In the genomic region with DNA sequence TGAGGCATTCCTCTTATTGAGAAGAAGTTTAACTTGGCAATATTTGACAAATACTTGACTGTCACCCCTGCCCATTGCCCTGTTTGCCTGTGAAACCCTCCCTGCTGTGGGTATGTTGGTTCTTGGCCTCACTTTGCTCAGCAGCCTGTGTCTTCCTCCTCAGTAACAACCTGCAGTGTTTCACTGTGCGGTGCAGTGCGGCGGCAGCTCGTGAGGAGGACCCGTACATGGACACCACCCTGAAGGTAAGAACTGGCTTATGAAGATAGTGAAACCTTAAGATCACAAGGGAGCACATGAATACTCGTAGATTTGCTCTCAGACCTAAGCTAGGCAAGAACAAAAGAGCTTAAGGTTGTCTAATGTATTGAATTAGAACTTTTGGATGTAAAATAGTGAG, we compare ENCODE assay signal across 30 cellular contexts.
"Had no signal": no experiment of that assay in that cellular context is flagged by ENCODE, and none has a peak within 500 bp of the region (broad histone marks: within the 10 kb centered on the region; RNA-seq: fewer than 3 reads in every experiment).

No MANE protein-coding gene starts in this region.

- H3K27me3 ChIP-seq: dorsolateral prefrontal cortex, gastrocnemius medialis, heart left ventricle, hepatocyte, neural progenitor cell, right atrium auricular region, testis, tibial artery had no signal

- H3K36me3 ChIP-seq: neural progenitor cell, prostate gland had no signal

- FAIRE-seq: colon, kidney had no signal

- H3K27ac ChIP-seq: epithelial cell of prostate, gastrocnemius medialis, heart left ventricle, hepatocyte, neural progenitor cell, parathyroid adenoma, prostate gland, right atrium auricular region, testis, tibial artery had no signal

- ATAC-seq: esophagus mucosa; gastrocnemius medialis; heart left ventricle; left lobe of liver; mucosa of descending colon; naive thymus-derived CD4-positive, alpha-beta T cell; sciatic nerve; stimulated activated effector memory CD8-positive, alpha-beta T cell treated with anti-CD3 and anti-CD28 coated beads, Interleukin-12 subunit alpha, Interleukin-12 subunit beta, amount 100 ng/mL, for 72 hours; stimulated activated naive CD8-positive, alpha-beta T cell treated with anti-CD3 and anti-CD28 coated beads, Interleukin-15, Interleukin-2, amounts not matched to agents 100 U/mL and 50 U/mL, for 24 hours had no signal

- H3K4me3 ChIP-seq: dorsolateral prefrontal cortex, gastrocnemius medialis, heart left ventricle, hepatocyte, lung, mucosa of descending colon, neural progenitor cell, prostate gland, right atrium auricular region, testis, tibial artery had no signal

- H3K4me2 ChIP-seq: hepatocyte, neural progenitor cell had no signal

- H3K4me1 Mint-ChIP-seq: nephron had no signal

- H3K9me3 Mint-ChIP-seq: memory B cell; mesothelial cell of epicardium; naive thymus-derived CD4-positive, alpha-beta T cell; nephron; neural progenitor cell; stimulated activated effector memory CD8-positive, alpha-beta T cell treated with anti-CD3 and anti-CD28 coated beads, Interleukin-12 subunit alpha, Interleukin-12 subunit beta, amount 100 ng/mL, for 72 hours; type B pancreatic cell had no signal

- H3K9ac ChIP-seq: neural progenitor cell, parathyroid adenoma had no signal

- DNase-seq: dorsolateral prefrontal cortex; effector CD4-positive, alpha-beta T cell; foreskin fibroblast; gastrocnemius medialis; heart left ventricle; kidney; mucosa of descending colon; naive thymus-derived CD4-positive, alpha-beta T cell; stimulated activated CD4-positive, alpha-beta T cell treated with anti-CD3 and anti-CD28 coated beads, Interleukin-2, amount 100 ng/mL, for 24 hours; stimulated activated CD4-positive, alpha-beta T cell treated with anti-CD3 and anti-CD28 coated beads, Interleukin-4, amount 100 ng/mL, for 24 hours; stimulated activated naive CD8-positive, alpha-beta T cell treated with anti-CD3 and anti-CD28 coated beads, Interleukin-15, Interleukin-2, amounts not matched to agents 100 U/mL and 50 U/mL, for 24 hours; substantia nigra; testis; tibial artery had no signal

- H3K27me3 Mint-ChIP-seq: memory B cell; naive thymus-derived CD4-positive, alpha-beta T cell; type B pancreatic cell had no signal

- H3K9me3 ChIP-seq: gastrocnemius medialis, heart left ventricle, mucosa of descending colon, prostate gland, right atrium auricular region, testis, tibial artery had no signal

- H3K4me3 Mint-ChIP-seq: memory B cell; mesothelial cell of epicardium; naive thymus-derived CD4-positive, alpha-beta T cell; nephron; neural progenitor cell; stimulated activated effector memory CD8-positive, alpha-beta T cell treated with anti-CD3 and anti-CD28 coated beads, Interleukin-12 subunit alpha, Interleukin-12 subunit beta, amount 100 ng/mL, for 72 hours; type B pancreatic cell had no signal

- H3K4me1 ChIP-seq: neural progenitor cell, parathyroid adenoma, prostate gland, tibial artery had no signal

- H2AFZ ChIP-seq: hepatocyte, neural progenitor cell, parathyroid adenoma had no signal

- H3K27ac Mint-ChIP-seq: memory B cell; mesothelial cell of epicardium; nephron; neural progenitor cell; stimulated activated effector memory CD8-positive, alpha-beta T cell treated with anti-CD3 and anti-CD28 coated beads, Interleukin-12 subunit alpha, Interleukin-12 subunit beta, amount 100 ng/mL, for 72 hours; type B pancreatic cell had no signal
